ENCODE assay signal across 9 cellular contexts in genomic region chr12:125187148-125187733, GRCh38. TPM values are rescaled to one million over a fixed set of nuclear protein-coding genes. Genes with fewer than 3 reads are reported as not detected.
DNase-seq lines count a peak whose midpoint lies in the region; ATAC-seq, FAIRE-seq and TF ChIP-seq lines count a peak whose summit lies in the region.
"Had no signal": no experiment of that assay in that cellular context is flagged by ENCODE, and none has a peak within 500 bp of the region (broad histone marks: within the 10 kb centered on the region; RNA-seq: fewer than 3 reads in every experiment).

No MANE protein-coding gene starts in this region.

- H3K18ac ChIP-seq in IMR-90 (ENCODE audit: low read depth, low read length): no peak overlapping the region

- no peak for TF ChIP-seq POLR2A in IMR-90 (IDR thresholded peaks at IDR 0.05; ENCODE audit: low read depth, low read length)
- no peak for TF ChIP-seq POLR2A in testis (IDR thresholded peaks at IDR 0.05)
- TF ChIP-seq POLR2A in GM12892 (IDR thresholded peaks at IDR 0.05; ENCODE audit: low read depth, low read length): no peak

- H3K27me3 ChIP-seq in IMR-90 (ENCODE audit: control insufficient read depth, insufficient read depth, low read length) (peaks cover 51% of the 10 kb centered on the region), bronchial epithelial cell (ENCODE audit: control insufficient read depth, insufficient read depth, low read length) (peaks cover 40% of the 10 kb centered on the region), layer of hippocampus (ENCODE audit: control insufficient read depth, insufficient read depth, low read length) (peaks cover 9% of the 10 kb centered on the region), testis (no peaks in the 10 kb centered on the region)

- H3K4me3 ChIP-seq in IMR-90 (ENCODE audit: insufficient read depth, low read depth, low read length) (no peak overlapping the region), bronchial epithelial cell (ENCODE audit: low read depth, low read length) (peak overlapping the region; percentile 17), testis (peak overlapping the region; percentile 17 to 26)

- no peaks in the 10 kb centered on the region for H3K9me3 ChIP-seq in IMR-90 (ENCODE audit: control insufficient read depth, insufficient read depth, low read length)
- H3K9me3 ChIP-seq in testis: no peaks in the 10 kb centered on the region

- no peaks in the 10 kb centered on the region for H3K9me1 ChIP-seq in IMR-90 (ENCODE audit: insufficient read depth, low read length)

- H2BK120ac ChIP-seq in IMR-90 (ENCODE audit: low read depth, low read length): no peak overlapping the region

- POLR2A ChIA-PET in IMR-90 (lab: Charles Lee; ENCODE audit: unreplicated experiment): no interaction called here

- H3K27ac ChIP-seq in IMR-90 (ENCODE audit: insufficient read depth, low read length) (no peak overlapping the region), layer of hippocampus (ENCODE audit: low read depth, low read length) (peak overlapping the region; percentile 30), testis (no peak overlapping the region)

- no peak overlapping the region for H4K91ac ChIP-seq in IMR-90 (ENCODE audit: insufficient read depth, low read depth, low read length)

- H3K36me3 ChIP-seq in IMR-90 (ENCODE audit: control insufficient read depth, insufficient read depth, low read length): no peaks in the 10 kb centered on the region
- no peaks in the 10 kb centered on the region for H3K36me3 ChIP-seq in bronchial epithelial cell (ENCODE audit: control insufficient read depth, insufficient read depth, low read length)
- H3K36me3 ChIP-seq in testis (ENCODE audit: low read depth, missing control alignments): no peaks in the 10 kb centered on the region

- H2AK9ac ChIP-seq in IMR-90 (replicated peaks; ENCODE audit: low read depth, low read length, poor library complexity): peak overlapping the region; percentile 63

- TF ChIP-seq CTCF in IMR-90 (conservative IDR thresholded peaks at IDR 0.05; ENCODE audit: low read depth, low read length) (no peak), bronchial epithelial cell (IDR thresholded peaks at IDR 0.05; ENCODE audit: insufficient read depth, low read length, severe bottlenecking) (no peak), testis (IDR thresholded peaks at IDR 0.05) (no peak)

- no peak for FAIRE-seq in bronchial epithelial cell (lab: Jason Lieb, UNC)
- FAIRE-seq in GM12892 (lab: Jason Lieb, UNC): no peak

- CTCF ChIA-PET in IMR-90 (lab: Yijun Ruan, JAX): no interaction called here

- no peak overlapping the region for H3K4ac ChIP-seq in IMR-90 (ENCODE audit: low read depth, low read length)

- intact Hi-C loops in IMR-90 (cut with micrococcal nuclease): loop anchor here (10.0 kb wide), 1 partner anchor 192 kb away; the partner anchor contains the start of gene BRI3BP
- intact Hi-C loops in testis (cut with DNase I; ENCODE audit: low total_unique reads): no loop called here

- H3K79me1 ChIP-seq in IMR-90 (ENCODE audit: low read depth in 1 of 2, low read length in 2 of 2): no peaks in the 10 kb centered on the region

- dilution Hi-C loops in IMR-90 (cut with HindIII; ENCODE audit: low sequenced_read_pairs, unreplicated experiment): no loop called here

- no peak overlapping the region for H4K5ac ChIP-seq in IMR-90 (ENCODE audit: low read depth, low read length)

- H4K8ac ChIP-seq in IMR-90 (ENCODE audit: low read depth in 2 of 2, low read length in 2 of 2): no peak overlapping the region

- DNase-seq in IMR-90 (no peak), bronchial epithelial cell (ENCODE audit: low read depth) (no peak), testis (no peak), NCI-H226 (no peak), cerebellar nuclear complex (lab: John Stamatoyannopoulos, UW) (no peak), GM12892 (ENCODE audit: insufficient read length) (no peak)

- H3K4me2 ChIP-seq in IMR-90 (ENCODE audit: low read depth, low read length): peak overlapping the region; percentile 50; the same call in 1 of the 2 replicates

- no peak overlapping the region for H3K23ac ChIP-seq in IMR-90 (ENCODE audit: low read depth, low read length)

- H3K14ac ChIP-seq in IMR-90 (replicated peaks; ENCODE audit: low read depth, low read length): no peak overlapping the region

- H2BK15ac ChIP-seq in IMR-90 (ENCODE audit: low read depth, low read length): no peak overlapping the region

- H2AFZ ChIP-seq in IMR-90 (replicated peaks; ENCODE audit: low read length, poor library complexity): peak overlapping the region; percentile 70

- no peaks in the 10 kb centered on the region for H4K20me1 ChIP-seq in IMR-90 (ENCODE audit: insufficient read depth, low read length)

- ATAC-seq in IMR-90 (ENCODE audit: low read depth) (no peak), GM19023 (IDR thresholded peaks at IDR 0.05; ENCODE audit: unreplicated experiment) (no peak)

- WGBS in IMR-90 (ENCODE audit: extremely low coverage in 2 of 2, insufficient read length in 1 of 2), 2 experiments: 0% methylated on average over 13 of the region's 41 CpGs; no CpG with 5 or more reads in 1 of the 2 experiments
- WGBS in testis, 2 donors: 0 to 1% methylated on average over 3 to 41 of the region's 41 CpGs

- in situ Hi-C loops in IMR-90 (cut with MboI; ENCODE audit: low sequenced_read_pairs): loop anchor here (25.0 kb wide), 1 partner anchor 225 kb away; no protein-coding TSS in a partner anchor

- no peak overlapping the region for H2AK5ac ChIP-seq in IMR-90 (ENCODE audit: low read depth, low read length)

- BruUV-seq in IMR-90 (replicated peaks; lab: Mats Ljungman, UMichigan): no TSS peak

- H3K56ac ChIP-seq in IMR-90 (ENCODE audit: extremely low read depth, insufficient read depth, low read length): no peak overlapping the region

- H3K4me1 ChIP-seq in IMR-90 (ENCODE audit: control insufficient read depth, insufficient read depth, low read length): no peaks in the 10 kb centered on the region
- peaks cover 9% of the 10 kb centered on the region for H3K4me1 ChIP-seq in testis

- H3K9ac ChIP-seq in IMR-90 (ENCODE audit: low read depth, low read length): no peak overlapping the region

- H2BK20ac ChIP-seq in IMR-90 (ENCODE audit: low read depth, low read length): no peak overlapping the region

- TF ChIP-seq RAD21 in IMR-90 (IDR thresholded peaks at IDR 0.05; ENCODE audit: low read length): no peak

- no peak overlapping the region for H2BK5ac ChIP-seq in IMR-90 (ENCODE audit: low read depth, low read length, poor library complexity, severe bottlenecking)

TF ChIP-seq in IMR-90, 13 proteins besides CTCF, POLR2A, EP300 and RAD21:
- TF ChIP-seq CHD1 (IDR thresholded peaks at IDR 0.05; ENCODE audit: low read depth, low read length) (no peak), RCOR1 (IDR thresholded peaks at IDR 0.05; ENCODE audit: insufficient replicate concordance, low read length) (no peak), NFE2L2 (IDR thresholded peaks at IDR 0.05; ENCODE audit: low read depth, low read length) (no peak), MAZ (IDR thresholded peaks at IDR 0.05; ENCODE audit: borderline replicate concordance, low read depth, low read length) (no peak), CEBPB (IDR thresholded peaks at IDR 0.05; ENCODE audit: low read depth, low read length) (no peak), MAFK (IDR thresholded peaks at IDR 0.05; ENCODE audit: low read depth, low read length) (no peak), BHLHE40 (IDR thresholded peaks at IDR 0.05; ENCODE audit: low read depth, low read length) (no peak), SMC3 (IDR thresholded peaks at IDR 0.05; ENCODE audit: low read depth, low read length) (no peak), FOS (IDR thresholded peaks at IDR 0.05; ENCODE audit: low read depth, low read length) (no peak), MXI1 (IDR thresholded peaks at IDR 0.05; ENCODE audit: borderline replicate concordance, low read depth, low read length) (no peak), ELK1 (IDR thresholded peaks at IDR 0.05; ENCODE audit: borderline replicate concordance, low read depth, low read length) (no peak), RFX5 (IDR thresholded peaks at IDR 0.05; ENCODE audit: low read depth, low read length) (no peak)
- TF ChIP-seq, protein P1, sequence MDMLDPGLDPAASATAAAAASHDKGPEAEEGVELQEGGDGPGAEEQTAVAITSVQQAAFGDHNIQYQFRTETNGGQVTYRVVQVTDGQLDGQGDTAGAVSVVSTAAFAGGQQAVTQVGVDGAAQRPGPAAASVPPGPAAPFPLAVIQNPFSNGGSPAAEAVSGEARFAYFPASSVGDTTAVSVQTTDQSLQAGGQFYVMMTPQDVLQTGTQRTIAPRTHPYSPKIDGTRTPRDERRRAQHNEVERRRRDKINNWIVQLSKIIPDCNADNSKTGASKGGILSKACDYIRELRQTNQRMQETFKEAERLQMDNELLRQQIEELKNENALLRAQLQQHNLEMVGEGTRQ (IDR thresholded peaks at IDR 0.05; ENCODE audit: low read depth, low read length): no peak
TF ChIP-seq in IMR-90: peak in this region for 0.

RNA-seq across cellular contexts. Expression of gene TMEM132B, which starts 1.1 kb away (rescaled TPM):
- 0.56 and 0.72 TPM in 2 replicates for total RNA-seq in IMR-90 (2012; rRNA removed)
- 0.39 and 0.95 TPM in 2 replicates for polyA plus RNA-seq in IMR-90 (2012; rRNA removed)
- polyA plus RNA-seq in IMR-90 (2012; cell fraction: cytosol; rRNA removed): 0.03 and 0.16 TPM in 2 replicates
- polyA plus RNA-seq in IMR-90 (2012; cell fraction: nucleus; rRNA removed; ENCODE audit: low replicate concordance): 1.1 and 2.5 TPM in 2 replicates
- total RNA-seq in bronchial epithelial cell: 0.53 and 0.77 TPM in 2 replicates
- 1 to 10 TPM; 4.7 to 7.3 TPM for total RNA-seq in testis
- polyA plus RNA-seq in testis (ENCODE audit: insufficient read depth, low read depth, low replicate concordance): 11.9 TPM
- polyA plus RNA-seq in GM12892 (2012; ENCODE audit: missing spikeins): 0.23 TPM
- total RNA-seq: activated naive CD8-positive, alpha-beta T cell treated with anti-CD3 and anti-CD28 coated beads, Interleukin-2, amount 10 ng/mL, durations not matched to agents 7 days and 5 days had no signal
